In the genomic region with DNA sequence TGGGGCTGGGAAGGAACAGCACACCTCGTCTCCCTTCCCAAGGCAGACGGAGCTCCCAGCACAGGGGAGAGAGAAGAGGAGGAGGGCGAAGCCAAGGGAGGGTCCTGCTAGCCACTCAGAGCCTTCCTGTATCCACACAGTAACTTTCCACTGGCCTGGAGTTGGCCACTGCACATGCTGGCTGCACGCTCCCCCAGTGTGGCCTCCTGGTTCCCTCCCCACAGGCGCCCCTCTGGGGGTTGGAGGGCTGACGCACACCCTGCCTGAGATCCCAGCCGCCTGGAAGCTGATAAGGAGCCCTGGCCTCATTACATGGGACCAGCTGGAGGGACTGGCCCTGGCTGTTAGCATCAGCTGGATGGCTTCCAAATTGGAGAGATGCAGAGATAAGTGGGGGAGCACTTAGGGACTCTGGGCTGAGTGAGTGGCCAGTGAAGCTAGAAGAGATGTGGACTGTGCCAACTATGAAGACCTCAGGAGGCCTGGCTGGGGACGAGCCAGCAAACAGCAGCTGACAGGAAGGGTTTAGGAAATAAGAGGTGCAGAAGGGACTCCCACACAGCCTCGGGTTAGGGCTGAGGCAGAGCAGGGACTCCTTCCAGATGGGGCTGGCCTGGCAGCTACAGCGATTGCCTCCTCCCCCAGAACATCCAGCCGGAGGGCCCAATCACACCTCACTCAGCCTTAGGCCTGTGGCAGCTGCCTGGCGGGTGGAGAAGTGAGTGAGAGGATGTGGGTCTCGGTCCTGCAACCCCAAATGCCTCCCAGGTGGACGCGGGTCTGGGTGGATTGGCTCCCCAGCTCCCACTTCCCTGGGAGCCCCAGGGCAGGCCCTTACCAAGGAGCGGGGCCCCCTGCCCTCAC, we compare ENCODE assay signal across 8 cellular contexts. TPM values are rescaled to one million over a fixed set of nuclear protein-coding genes. Genes with fewer than 3 reads are reported as not detected.
DNase-seq lines count a peak whose midpoint lies in the region; ATAC-seq, FAIRE-seq and TF ChIP-seq lines count a peak whose summit lies in the region.

No MANE protein-coding gene starts in this region.

- FAIRE-seq in H54 (lab: Jason Lieb, UNC): no peak

- ATAC-seq in HG02588 (IDR thresholded peaks at IDR 0.05; ENCODE audit: unreplicated experiment) (no peak), HG03280 (IDR thresholded peaks at IDR 0.05; ENCODE audit: unreplicated experiment) (no peak), HG02884 (IDR thresholded peaks at IDR 0.05; ENCODE audit: unreplicated experiment) (no peak)

- DNase-seq in H54 (ENCODE audit: insufficient read length, low spot score) (peak; percentile 64), NCI-H446 treated with DMSO at 0.1 percent for 48 hours (lab: John Stamatoyannopoulos, UW) (peak; percentile 99), dermis microvascular lymphatic vessel endothelial cell (ENCODE audit: low read depth in 2 of 2) (peak; percentile 9 to 96), medulla oblongata (ENCODE audit: extremely low spot score) (peak; percentile 59)
- DNase-seq in activated CD4-positive, alpha-beta T cell treated with anti-CD3 and anti-CD28 coated beads for 1 hour: no peak

- TF ChIP-seq POLR2A in H54 (IDR thresholded peaks at IDR 0.05; ENCODE audit: low read depth, low read length): no peak

RNA-seq across cellular contexts. Expression of a gene that starts 26.3 kb away (rescaled TPM):
- 1.8 and 3.2 TPM in 2 replicates for total RNA-seq in dermis microvascular lymphatic vessel endothelial cell

RNA-seq across cellular contexts. Expression of a gene that starts 34.5 kb away (rescaled TPM):
- not detected in 2 replicates for total RNA-seq in dermis microvascular lymphatic vessel endothelial cell

RNA-seq across cellular contexts. Expression of a gene that starts 41.0 kb away (rescaled TPM):
- total RNA-seq in dermis microvascular lymphatic vessel endothelial cell: 5.5 and 7.8 TPM in 2 replicates
